ENCODE assay signal across 1 cellular context in genomic region chr7:151925446-151926335, GRCh38.
TF ChIP-seq lines count a peak whose summit lies in the region.

No MANE protein-coding gene starts in this region.

TF ChIP-seq in K562, 482 proteins besides CTCF, POLR2A, EP300 and RAD21 (continued from another document and continues in another):
- TF ChIP-seq, protein P1, sequence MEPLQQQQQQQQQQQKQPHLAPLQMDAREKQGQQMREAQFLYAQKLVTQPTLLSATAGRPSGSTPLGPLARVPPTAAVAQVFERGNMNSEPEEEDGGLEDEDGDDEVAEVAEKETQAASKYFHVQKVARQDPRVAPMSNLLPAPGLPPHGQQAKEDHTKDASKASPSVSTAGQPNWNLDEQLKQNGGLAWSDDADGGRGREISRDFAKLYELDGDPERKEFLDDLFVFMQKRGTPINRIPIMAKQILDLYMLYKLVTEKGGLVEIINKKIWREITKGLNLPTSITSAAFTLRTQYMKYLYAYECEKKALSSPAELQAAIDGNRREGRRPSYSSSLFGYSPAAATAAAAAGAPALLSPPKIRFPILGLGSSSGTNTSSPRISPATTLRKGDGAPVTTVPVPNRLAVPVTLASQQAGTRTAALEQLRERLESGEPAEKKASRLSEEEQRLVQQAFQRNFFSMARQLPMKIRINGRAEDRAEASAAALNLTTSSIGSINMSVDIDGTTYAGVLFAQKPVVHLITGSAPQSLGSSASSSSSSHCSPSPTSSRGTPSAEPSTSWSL (CRISPR knock-in tag; IDR thresholded peaks at IDR 0.05; ENCODE audit: borderline replicate concordance) = peak; percentile 56; the same call in 1 of the 2 replicates
- peak; percentile 85 for TF ChIP-seq HBP1 (CRISPR knock-in tag; IDR thresholded peaks at IDR 0.05)
- no peak for TF ChIP-seq ZNF217 (CRISPR knock-in tag; IDR thresholded peaks at IDR 0.05)
- TF ChIP-seq ARID1B (IDR thresholded peaks at IDR 0.05) = peak; percentile 42
- TF ChIP-seq ZNF75A (CRISPR knock-in tag; IDR thresholded peaks at IDR 0.05) = 0 out of 2 replicates have a peak, but pooled peaks have one; percentile 11
- TF ChIP-seq ATF1 (CRISPR knock-in tag; IDR thresholded peaks at IDR 0.05) = no peak
- peak; percentile 63 for TF ChIP-seq ATF1 (tag; IDR thresholded peaks at IDR 0.05)
- TF ChIP-seq ZNF76 (CRISPR knock-in tag; IDR thresholded peaks at IDR 0.05; ENCODE audit: borderline replicate concordance) = peak; percentile 91
- peak; percentile 97 for TF ChIP-seq ZNF175 (CRISPR knock-in tag; IDR thresholded peaks at IDR 0.05; ENCODE audit: low read depth)
- TF ChIP-seq, protein P2, sequence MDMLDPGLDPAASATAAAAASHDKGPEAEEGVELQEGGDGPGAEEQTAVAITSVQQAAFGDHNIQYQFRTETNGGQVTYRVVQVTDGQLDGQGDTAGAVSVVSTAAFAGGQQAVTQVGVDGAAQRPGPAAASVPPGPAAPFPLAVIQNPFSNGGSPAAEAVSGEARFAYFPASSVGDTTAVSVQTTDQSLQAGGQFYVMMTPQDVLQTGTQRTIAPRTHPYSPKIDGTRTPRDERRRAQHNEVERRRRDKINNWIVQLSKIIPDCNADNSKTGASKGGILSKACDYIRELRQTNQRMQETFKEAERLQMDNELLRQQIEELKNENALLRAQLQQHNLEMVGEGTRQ (CRISPR knock-in tag; IDR thresholded peaks at IDR 0.05) = peak; percentile 33; the same call in 1 of the 2 replicates
- TF ChIP-seq RREB1 (CRISPR knock-in tag; IDR thresholded peaks at IDR 0.05) = peak; percentile 97
- no peak for TF ChIP-seq PPARD (CRISPR knock-in tag; IDR thresholded peaks at IDR 0.05)
- peak; percentile 87 for TF ChIP-seq ZNF695 (CRISPR knock-in tag; IDR thresholded peaks at IDR 0.05)
- no peak for TF ChIP-seq PCBP2 (IDR thresholded peaks at IDR 0.05; ENCODE audit: low read depth, low read length, poor library complexity, severe bottlenecking)
- peak; percentile 85 for TF ChIP-seq MEF2A (IDR thresholded peaks at IDR 0.05; ENCODE audit: control insufficient read depth, low read depth, low read length)
- no peak for TF ChIP-seq FOXA3 (CRISPR knock-in tag; conservative IDR thresholded peaks at IDR 0.05 in 1 of 2, IDR thresholded peaks at IDR 0.05 in 1 of 2)
- peak; percentile 82; the same call in 1 of the 2 replicates for TF ChIP-seq ETV1 (tag; conservative IDR thresholded peaks at IDR 0.05; ENCODE audit: low read depth)
- TF ChIP-seq DLX4 (CRISPR knock-in tag; IDR thresholded peaks at IDR 0.05) = no peak
- no peak for TF ChIP-seq HNRNPLL (IDR thresholded peaks at IDR 0.05; ENCODE audit: low read depth, low read length, poor library complexity, severe bottlenecking)
- TF ChIP-seq ZNF696 (CRISPR knock-in tag; conservative IDR thresholded peaks at IDR 0.05) = no peak
- TF ChIP-seq BCOR (IDR thresholded peaks at IDR 0.05) = 0 out of 2 replicates have a peak, but pooled peaks have one; percentile 4
- no peak for TF ChIP-seq FOXJ3 (CRISPR knock-in tag; IDR thresholded peaks at IDR 0.05)
- peak; percentile 24; the same call in 1 of the 2 replicates for TF ChIP-seq PHF8 (IDR thresholded peaks at IDR 0.05; ENCODE audit: borderline replicate concordance, low read length)
- no peak for TF ChIP-seq ZNF3 (CRISPR knock-in tag; IDR thresholded peaks at IDR 0.05)
- TF ChIP-seq BRD4 (IDR thresholded peaks at IDR 0.05) = peak; percentile 94; the same call in 1 of the 2 replicates
- 0 out of 2 replicates have a peak, but pooled peaks have one; percentile 62 for TF ChIP-seq LCOR (CRISPR knock-in tag; IDR thresholded peaks at IDR 0.05)
- TF ChIP-seq ZNF133 (CRISPR knock-in tag; IDR thresholded peaks at IDR 0.05) = 0 out of 2 replicates have a peak, but pooled peaks have one; percentile 63
- TF ChIP-seq NR2F6 (CRISPR knock-in tag; IDR thresholded peaks at IDR 0.05) = 0 out of 2 replicates have a peak, but pooled peaks have one; percentile 40
- TF ChIP-seq ETS2 (tag; IDR thresholded peaks at IDR 0.05; ENCODE audit: borderline replicate concordance, poor library complexity, severe bottlenecking) = no peak
- TF ChIP-seq, protein P3, sequence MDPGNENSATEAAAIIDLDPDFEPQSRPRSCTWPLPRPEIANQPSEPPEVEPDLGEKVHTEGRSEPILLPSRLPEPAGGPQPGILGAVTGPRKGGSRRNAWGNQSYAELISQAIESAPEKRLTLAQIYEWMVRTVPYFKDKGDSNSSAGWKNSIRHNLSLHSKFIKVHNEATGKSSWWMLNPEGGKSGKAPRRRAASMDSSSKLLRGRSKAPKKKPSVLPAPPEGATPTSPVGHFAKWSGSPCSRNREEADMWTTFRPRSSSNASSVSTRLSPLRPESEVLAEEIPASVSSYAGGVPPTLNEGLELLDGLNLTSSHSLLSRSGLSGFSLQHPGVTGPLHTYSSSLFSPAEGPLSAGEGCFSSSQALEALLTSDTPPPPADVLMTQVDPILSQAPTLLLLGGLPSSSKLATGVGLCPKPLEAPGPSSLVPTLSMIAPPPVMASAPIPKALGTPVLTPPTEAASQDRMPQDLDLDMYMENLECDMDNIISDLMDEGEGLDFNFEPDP (CRISPR knock-in tag; IDR thresholded peaks at IDR 0.05) = peak; percentile 94
- TF ChIP-seq ZBTB17 (CRISPR knock-in tag; IDR thresholded peaks at IDR 0.05) = peak; percentile 96
- TF ChIP-seq, protein P4, sequence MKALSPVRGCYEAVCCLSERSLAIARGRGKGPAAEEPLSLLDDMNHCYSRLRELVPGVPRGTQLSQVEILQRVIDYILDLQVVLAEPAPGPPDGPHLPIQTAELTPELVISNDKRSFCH (CRISPR knock-in tag; IDR thresholded peaks at IDR 0.05) = peak; percentile 85; the same call in 1 of the 2 replicates
- TF ChIP-seq, protein P4 (tag; IDR thresholded peaks at IDR 0.05) = no peak; the same call in 1 of the 2 replicates
- TF ChIP-seq SMAD3 (CRISPR knock-in tag; conservative IDR thresholded peaks at IDR 0.05) = peak; percentile 96
- 0 out of 2 replicates have a peak, but pooled peaks have one; percentile 57 for TF ChIP-seq ZHX1 (conservative IDR thresholded peaks at IDR 0.05; ENCODE audit: low read length)
- TF ChIP-seq JUND (IDR thresholded peaks at IDR 0.05; ENCODE audit: borderline replicate concordance, low read depth, low read length) = peak; percentile 70; the same call in 1 of the 2 replicates
- peak; percentile 84; the same call in 1 of the 3 replicates for TF ChIP-seq JUND (tag; IDR thresholded peaks at IDR 0.05; ENCODE audit: borderline replicate concordance, low read depth, low read length)
- peak in 1 of 2 experiments; percentile 40; a peak in 1 of 4 replicates for TF ChIP-seq RCOR1 (IDR thresholded peaks at IDR 0.05; ENCODE audit: borderline replicate concordance in 1 of 2, low read depth in 2 of 2, low read length in 2 of 2)
- TF ChIP-seq CLOCK (CRISPR knock-in tag; IDR thresholded peaks at IDR 0.05; ENCODE audit: borderline replicate concordance) = peak; percentile 64; the same call in 1 of the 2 replicates
- TF ChIP-seq SAP30 (IDR thresholded peaks at IDR 0.05; ENCODE audit: borderline replicate concordance, insufficient read depth, low read depth, low read length, poor library complexity, severe bottlenecking) = no peak
- TF ChIP-seq, protein P5, sequence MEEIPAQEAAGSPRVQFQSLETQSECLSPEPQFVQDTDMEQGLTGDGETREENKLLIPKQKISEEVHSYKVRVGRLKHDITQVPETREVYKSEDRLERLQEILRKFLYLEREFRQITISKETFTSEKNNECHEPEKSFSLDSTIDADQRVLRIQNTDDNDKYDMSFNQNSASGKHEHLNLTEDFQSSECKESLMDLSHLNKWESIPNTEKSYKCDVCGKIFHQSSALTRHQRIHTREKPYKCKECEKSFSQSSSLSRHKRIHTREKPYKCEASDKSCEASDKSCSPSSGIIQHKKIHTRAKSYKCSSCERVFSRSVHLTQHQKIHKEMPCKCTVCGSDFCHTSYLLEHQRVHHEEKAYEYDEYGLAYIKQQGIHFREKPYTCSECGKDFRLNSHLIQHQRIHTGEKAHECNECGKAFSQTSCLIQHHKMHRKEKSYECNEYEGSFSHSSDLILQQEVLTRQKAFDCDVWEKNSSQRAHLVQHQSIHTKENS (CRISPR knock-in tag; IDR thresholded peaks at IDR 0.05) = peak; percentile 78; the same call in 1 of the 2 replicates
